In the genomic region with DNA sequence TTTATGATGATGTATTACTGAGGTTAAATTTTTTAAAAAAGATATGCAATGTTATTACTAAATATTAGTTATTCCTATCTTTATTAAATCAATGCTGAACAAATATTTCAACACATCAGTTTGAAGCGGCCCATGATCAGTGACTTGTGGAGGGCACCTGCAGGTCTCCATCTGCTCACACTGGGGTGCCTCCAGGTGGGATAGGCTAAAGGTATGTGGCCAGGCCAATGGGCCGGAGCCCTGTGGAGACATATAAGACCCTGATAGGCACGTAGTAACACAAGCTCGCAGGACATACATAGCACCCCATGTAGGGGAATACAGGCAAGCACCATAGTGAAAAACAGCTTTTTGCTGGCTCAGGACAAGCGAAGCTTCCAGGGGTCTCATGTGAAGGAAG, we compare ENCODE assay signal across 23 cellular contexts.
"Had no signal": no experiment of that assay in that cellular context is flagged by ENCODE, and none has a peak within 500 bp of the region (broad histone marks: within the 10 kb centered on the region; RNA-seq: fewer than 3 reads in every experiment).

No MANE protein-coding gene starts in this region.

- DNase-seq: colonic mucosa; cortex of kidney; dermis blood vessel endothelial cell; dorsolateral prefrontal cortex; effector CD4-positive, alpha-beta T cell; effector CD8-positive, alpha-beta T cell; effector memory CD4-positive, alpha-beta T cell; effector memory CD8-positive, alpha-beta T cell; endodermal cell; erythroblast; esophagus squamous epithelium; foreskin fibroblast; foreskin keratinocyte; foreskin melanocyte; gastrocnemius medialis; glutamatergic neuron; head of caudate nucleus; heart left ventricle; heart right ventricle had no signal

- H3K4me3 ChIP-seq: colonic mucosa, coronary artery, dorsolateral prefrontal cortex, esophagus squamous epithelium, gastrocnemius medialis, gastroesophageal sphincter, heart left ventricle, heart right ventricle had no signal

- ATAC-seq: effector memory CD8-positive, alpha-beta T cell; esophagus mucosa; foreskin keratinocyte; gastrocnemius medialis; gastroesophageal sphincter; heart left ventricle; heart right ventricle had no signal

- H3K4me1 ChIP-seq: colonic mucosa, esophagus squamous epithelium, foreskin keratinocyte, gastrocnemius medialis, gastroesophageal sphincter, heart left ventricle, heart right ventricle had no signal

- H3K27ac ChIP-seq: colonic mucosa, coronary artery, dorsolateral prefrontal cortex, epithelial cell of prostate, esophagus squamous epithelium, foreskin keratinocyte, gastrocnemius medialis, gastroesophageal sphincter, heart left ventricle, heart right ventricle had no signal

- H3K36me3 ChIP-seq: colonic mucosa, esophagus squamous epithelium, gastrocnemius medialis, gastroesophageal sphincter, heart left ventricle, heart right ventricle had no signal

- H3K9me3 ChIP-seq: colonic mucosa, esophagus squamous epithelium, gastrocnemius medialis, gastroesophageal sphincter, heart left ventricle, heart right ventricle had no signal

- H3K27me3 ChIP-seq: colonic mucosa, esophagus squamous epithelium, foreskin keratinocyte, gastrocnemius medialis, gastroesophageal sphincter had no signal
